1 cellular context compared by ENCODE assay signal in the genomic region with DNA sequence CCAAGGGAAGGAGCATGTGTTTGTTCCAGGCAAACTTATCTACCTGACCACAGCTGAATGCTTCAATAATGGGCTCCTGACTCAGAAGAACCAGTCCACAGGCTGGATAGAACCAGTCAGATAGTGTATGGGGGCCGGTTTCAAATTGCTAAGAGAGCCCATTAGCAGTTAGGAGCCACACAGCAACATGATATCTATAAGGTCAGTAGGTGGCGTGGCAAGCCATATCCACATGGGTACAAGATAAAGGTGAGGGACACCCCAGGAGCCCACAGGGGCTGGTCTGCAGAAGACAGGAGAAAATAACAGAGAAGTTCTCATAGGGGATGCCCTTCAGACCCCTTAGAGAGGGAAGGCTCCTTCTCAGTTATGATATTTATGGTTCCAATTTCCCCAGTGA.
TF ChIP-seq lines count a peak whose summit lies in the region.

No MANE protein-coding gene starts in this region.

TF ChIP-seq in H1, 55 proteins besides CTCF, POLR2A, EP300 and RAD21:
- TF ChIP-seq CREB1 (IDR thresholded peaks at IDR 0.05) (no peak), HDAC6 (IDR thresholded peaks at IDR 0.05; ENCODE audit: low read depth, low read length) (no peak), TAF7 (optimal IDR thresholded peaks at IDR 0.05; ENCODE audit: borderline replicate concordance, low read depth, low read length) (no peak), SIN3A (conservative IDR thresholded peaks at IDR 0.05 in 1 of 2, IDR thresholded peaks at IDR 0.05 in 1 of 2; ENCODE audit: low read depth in 1 of 2, low read length in 2 of 2) (no peak), GTF2F1 (IDR thresholded peaks at IDR 0.05; ENCODE audit: borderline replicate concordance, low read depth, low read length) (no peak), KDM1A (IDR thresholded peaks at IDR 0.05; ENCODE audit: borderline replicate concordance, low read length) (no peak), RXRA (IDR thresholded peaks at IDR 0.05; ENCODE audit: insufficient read depth, low read depth, low read length) (no peak), RNF2 (IDR thresholded peaks at IDR 0.05; ENCODE audit: borderline replicate concordance, low read depth, low read length, missing control alignments, poor library complexity, severe bottlenecking) (no peak), BACH1 (IDR thresholded peaks at IDR 0.05; ENCODE audit: low read length) (no peak), CHD2 (IDR thresholded peaks at IDR 0.05; ENCODE audit: low read length) (no peak), SP2 (IDR thresholded peaks at IDR 0.05; ENCODE audit: low read length) (no peak), YY1 (IDR thresholded peaks at IDR 0.05; ENCODE audit: low read depth, low read length) (no peak), ASH2L (IDR thresholded peaks at IDR 0.05; ENCODE audit: low read length) (no peak)
